Comparison of ENCODE assay signal across 17 cellular contexts in the genomic region with DNA sequence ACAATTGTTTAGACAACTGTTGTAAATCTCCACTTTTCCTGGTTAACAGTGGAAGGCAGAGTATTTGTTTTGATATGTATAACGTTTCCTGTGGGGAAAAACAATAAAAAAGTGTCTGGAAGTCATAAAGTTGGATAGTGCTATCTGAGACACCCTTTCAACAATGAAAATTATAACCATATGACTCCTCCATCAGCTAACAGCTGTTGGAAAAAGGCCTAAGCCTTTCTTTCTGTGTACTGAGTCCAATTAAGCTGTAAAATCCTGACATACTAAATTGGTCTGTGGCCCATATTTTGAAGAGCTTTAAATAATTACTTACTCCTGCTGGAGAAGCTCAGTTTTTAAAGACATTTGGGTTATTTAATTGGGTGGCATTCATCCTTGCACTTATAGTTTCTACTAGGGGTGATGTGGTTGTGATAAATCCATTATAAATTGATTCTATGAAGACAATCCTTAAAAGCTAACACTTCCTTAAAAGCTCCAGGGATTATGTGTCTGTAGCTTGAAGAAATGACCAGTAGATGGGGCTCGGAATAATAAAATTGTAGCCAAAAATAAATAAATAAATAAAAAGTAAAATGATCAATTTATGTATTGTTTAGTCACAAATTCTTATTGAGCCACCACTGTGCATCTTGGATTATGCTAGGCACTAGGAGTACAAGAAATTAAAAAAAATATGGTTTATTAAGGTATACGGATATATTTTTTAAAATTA.
DNase-seq lines count a peak whose midpoint lies in the region; ATAC-seq and TF ChIP-seq lines count a peak whose summit lies in the region.
"Had no signal": no experiment of that assay in that cellular context is flagged by ENCODE, and none has a peak within 500 bp of the region (broad histone marks: within the 10 kb centered on the region; RNA-seq: fewer than 3 reads in every experiment).

No MANE protein-coding gene starts in this region.

- H3K4me1 ChIP-seq in GM23248 (ENCODE audit: insufficient read depth) (no peaks in the 10 kb centered on the region), PC-3 (ENCODE audit: insufficient read depth, low read length) (no peaks in the 10 kb centered on the region), hepatocyte (ENCODE audit: insufficient read depth) (no peaks in the 10 kb centered on the region)
- H3K4me1 ChIP-seq: heart right ventricle, prostate gland had no signal

- intact Hi-C loops in PC-3 (cut with micrococcal nuclease) = loop anchor here (1.0 to 10.0 kb wide), 5 partner anchors 232 to 606 kb away; no protein-coding TSS in a partner anchor

- H3K4me3 Mint-ChIP-seq in immature natural killer cell = no peak overlapping the region
- H3K4me3 Mint-ChIP-seq: activated CD4-positive, alpha-beta T cell treated with anti-CD3 and anti-CD28 coated beads for 36 hours; T-helper 17 cell had no signal

- no peak overlapping the region for H3K4me3 ChIP-seq in GM23248
- no peak overlapping the region for H3K4me3 ChIP-seq in PC-3 (ENCODE audit: low read length)
- no peak overlapping the region for H3K4me3 ChIP-seq in hepatocyte
- no peak overlapping the region for H3K4me3 ChIP-seq in coronary artery
- H3K4me3 ChIP-seq: heart right ventricle, prostate gland had no signal

- H3K9me3 Mint-ChIP-seq in immature natural killer cell = peaks cover 15 to 46% (median 30%) of the 10 kb centered on the region in 6 donors

- peak; percentile 58 for TF ChIP-seq CTCF in PC-3 (conservative IDR thresholded peaks at IDR 0.05; ENCODE audit: low read depth, low read length)
- TF ChIP-seq CTCF in hepatocyte (IDR thresholded peaks at IDR 0.05; ENCODE audit: poor library complexity) = peak; percentile 34
- no peak for TF ChIP-seq CTCF in coronary artery (IDR thresholded peaks at IDR 0.05)

- no TSS peak for BruUV-seq in PC-3 (replicated peaks; lab: Mats Ljungman, UMichigan)

- H3K36me3 ChIP-seq in GM23248 (ENCODE audit: low read depth) (no peaks in the 10 kb centered on the region), PC-3 (ENCODE audit: low read depth, low read length) (no peaks in the 10 kb centered on the region), hepatocyte (replicated peaks; ENCODE audit: insufficient read depth, low read depth) (no peaks in the 10 kb centered on the region)
- H3K36me3 ChIP-seq: heart right ventricle, prostate gland had no signal

- H3K4me1 Mint-ChIP-seq in immature natural killer cell = no peaks in the 10 kb centered on the region
- H3K4me1 Mint-ChIP-seq: activated CD4-positive, alpha-beta T cell treated with anti-CD3 and anti-CD28 coated beads for 36 hours; T-helper 17 cell had no signal

- H3K27ac Mint-ChIP-seq in immature natural killer cell = no peak overlapping the region
- H3K27ac Mint-ChIP-seq: activated CD4-positive, alpha-beta T cell treated with anti-CD3 and anti-CD28 coated beads for 36 hours; T-helper 17 cell had no signal

- H3F3A ChIP-seq in GM23248 (ENCODE audit: insufficient read depth) (no peaks in the 10 kb centered on the region), PC-3 (ENCODE audit: low read length, unreplicated experiment) (no peaks in the 10 kb centered on the region)

- no peaks in the 10 kb centered on the region for H3K27me3 ChIP-seq in GM23248 (replicated peaks; ENCODE audit: insufficient read depth)
- no peaks in the 10 kb centered on the region for H3K27me3 ChIP-seq in PC-3 (ENCODE audit: low read length)
- no peaks in the 10 kb centered on the region for H3K27me3 ChIP-seq in hepatocyte
- H3K27me3 ChIP-seq: heart right ventricle had no signal

- H3K9me2 ChIP-seq in GM23248 (ENCODE audit: insufficient read depth) = no peaks in the 10 kb centered on the region
- no peaks in the 10 kb centered on the region for H3K9me2 ChIP-seq in PC-3 (replicated peaks; ENCODE audit: low read length)
- H3K9me2 ChIP-seq in hepatocyte (replicated peaks; ENCODE audit: insufficient read depth) = no peaks in the 10 kb centered on the region

- H3K79me2 ChIP-seq in GM23248 (ENCODE audit: insufficient read depth) (no peaks in the 10 kb centered on the region), PC-3 (ENCODE audit: low read length) (no peaks in the 10 kb centered on the region), hepatocyte (no peaks in the 10 kb centered on the region)

- H4K20me1 ChIP-seq in GM23248 (ENCODE audit: insufficient read depth) (no peaks in the 10 kb centered on the region), PC-3 (ENCODE audit: low read length) (no peaks in the 10 kb centered on the region), hepatocyte (ENCODE audit: insufficient read depth, poor library complexity, severe bottlenecking) (no peaks in the 10 kb centered on the region)

- H3K9ac ChIP-seq in GM23248 = no peak overlapping the region
- no peak overlapping the region for H3K9ac ChIP-seq in PC-3 (ENCODE audit: low read length)

- no peak overlapping the region for H3K27ac ChIP-seq in GM23248
- H3K27ac ChIP-seq in PC-3 (ENCODE audit: low read length) = no peak overlapping the region
- H3K27ac ChIP-seq in hepatocyte = no peak overlapping the region
- H3K27ac ChIP-seq in coronary artery = no peak overlapping the region
- H3K27ac ChIP-seq: heart right ventricle, HL-60, prostate gland had no signal

- DNase-seq in GM23248 = peak; percentile 5
- DNase-seq in NCI-H1694 treated with DMSO at 0.1 percent for 48 hours (lab: John Stamatoyannopoulos, UW) = peak; percentile 27
- peak; percentile 37 for DNase-seq in PC-3
- DNase-seq in hepatocyte (ENCODE audit: low spot score) = no peak
- DNase-seq in immature natural killer cell = no peak
- no peak for DNase-seq in EL
- DNase-seq in coronary artery (ENCODE audit: low spot score) = no peak
- DNase-seq: activated CD4-positive, alpha-beta T cell treated with anti-CD3 and anti-CD28 coated beads for 36 hours; central memory CD4-positive, alpha-beta T cell; DMS53; heart right ventricle; Karpas-422; stimulated activated CD4-positive, alpha-beta T cell treated with anti-CD3 and anti-CD28 coated beads, Interleukin-15, amount 100 ng/mL, for 24 hours; T-helper 17 cell had no signal

- H3K4me2 ChIP-seq in GM23248 (ENCODE audit: unreplicated experiment) (no peak overlapping the region), PC-3 (ENCODE audit: low read length) (no peak overlapping the region), hepatocyte (no peak overlapping the region)

- CTCF ChIA-PET in PC-3 (lab: Charles Lee) = interaction anchor here (0.6 to 0.9 kb wide), 5 partner anchors 46 to 632 kb away, joined by 3 to 6 read pairs (median 3); no protein-coding TSS in a partner anchor

- ATAC-seq in PC-3 (peak; percentile 50), HG03196 (IDR thresholded peaks at IDR 0.05; ENCODE audit: unreplicated experiment) (no peak)
- ATAC-seq: activated CD4-positive, alpha-beta T cell treated with anti-CD3 and anti-CD28 coated beads for 36 hours; heart right ventricle; T-helper 17 cell had no signal

- no peaks in the 10 kb centered on the region for H3K36me3 Mint-ChIP-seq in immature natural killer cell

- in situ Hi-C loops in GM23248 (cut with MboI) = no loop called here

- H3K9me3 ChIP-seq in GM23248 (ENCODE audit: low read depth) = no peaks in the 10 kb centered on the region
- H3K9me3 ChIP-seq in PC-3 (ENCODE audit: low read length) = no peaks in the 10 kb centered on the region
- H3K9me3 ChIP-seq in hepatocyte (ENCODE audit: low read depth) = no peaks in the 10 kb centered on the region
- H3K9me3 ChIP-seq: prostate gland had no signal

- H3K27me3 Mint-ChIP-seq in immature natural killer cell (ENCODE audit: low read depth in 3 of 3) = no peaks in the 10 kb centered on the region
- H3K27me3 Mint-ChIP-seq: activated CD4-positive, alpha-beta T cell treated with anti-CD3 and anti-CD28 coated beads for 36 hours; T-helper 17 cell had no signal

- POLR2A ChIA-PET in PC-3 (lab: Charles Lee; ENCODE audit: unreplicated experiment) = no interaction called here

- 23 to 27% methylated on average over 3 of the region's 3 CpGs for whole genome bisulfite sequencing in GM23248 (ENCODE audit: low coverage in 1 of 2, low lambda C conversion rate in 2 of 2, missing lambda C conversion rate in 2 of 2), 2 experiments
- 58% methylated on average over 3 of the region's 3 CpGs for WGBS in hepatocyte (ENCODE audit: low lambda C conversion rate, missing lambda C conversion rate)

- H2AFZ ChIP-seq in GM23248 (no peak overlapping the region), PC-3 (ENCODE audit: low read length) (no peak overlapping the region), hepatocyte (no peak overlapping the region)

Comparison
In these comparisons a context has a peak if more than half of its experiments do, and no peak if none do; other contexts are left out.
1. DNase-seq: peak in GM23248 (single experiment), NCI-H1694 treated with DMSO at 0.1 percent for 48 hours (single experiment) and PC-3 (single experiment); none in hepatocyte (single experiment), immature natural killer cell (0 of 3), EL (single experiment) and coronary artery (single experiment).